ENCODE assay signal across 22 cellular contexts in genomic region chr17:41511716-41512115, GRCh38. TPM values are rescaled to one million over a fixed set of nuclear protein-coding genes. Genes with fewer than 3 reads are reported as not detected.
DNase-seq lines count a peak whose midpoint lies in the region; ATAC-seq and TF ChIP-seq lines count a peak whose summit lies in the region.
"Had no signal": no experiment of that assay in that cellular context is flagged by ENCODE, and none has a peak within 500 bp of the region (broad histone marks: within the 10 kb centered on the region; RNA-seq: fewer than 3 reads in every experiment).

No MANE protein-coding gene starts in this region.

- no peak overlapping the region for H3K4me3 Mint-ChIP-seq in MCF 10A (ENCODE audit: unreplicated experiment)
- H3K4me3 Mint-ChIP-seq: CD8-positive, alpha-beta memory T cell had no signal

- H4K20me1 ChIP-seq in mammary epithelial cell (ENCODE audit: insufficient read depth, low read length) (no peaks in the 10 kb centered on the region), OCI-LY7 (ENCODE audit: insufficient read depth, low read length) (no peaks in the 10 kb centered on the region)

- 88% methylated on average over 10 of the region's 10 CpGs for WGBS in mammary epithelial cell (ENCODE audit: low coverage, missing lambda C conversion rate)
- WGBS in mesendoderm (ENCODE audit: extremely low coverage, insufficient coverage, low lambda C conversion rate), result no CpG with 5 or more reads among the region's 10 CpGs

- no peak overlapping the region for H3K4ac ChIP-seq in mesendoderm (ENCODE audit: low read depth, low read length)

- peak; percentile 35 for DNase-seq in MCF 10A (ENCODE audit: unreplicated experiment)
- no peak for DNase-seq in mammary epithelial cell
- DNase-seq in breast epithelium (ENCODE audit: low spot score in 2 of 2), result no peak
- no peak for DNase-seq in mesendoderm
- no peak for DNase-seq in cerebellar nuclear complex (lab: John Stamatoyannopoulos, UW)
- no peak for DNase-seq in central memory CD4-positive, alpha-beta T cell
- DNase-seq in OCI-LY7 (ENCODE audit: low spot score), result no peak
- DNase-seq: 8988T; ACHN; BE2C; Calu3; CD8-positive, alpha-beta memory T cell; DMS79 treated with DMSO at 0.1 percent for 48 hours; KG1; MM.1S; NCI-H446; NCI-H524 treated with DMSO at 0.1 percent for 48 hours; SJCRH30 had no signal

- intact Hi-C loops in MCF 10A (cut with micrococcal nuclease), result no loop called here
- intact Hi-C loops in mammary epithelial cell (cut with micrococcal nuclease), result no loop called here
- intact Hi-C loops in breast epithelium (cut with DNase I; ENCODE audit: low total_unique reads), result no loop called here
- intact Hi-C loops in OCI-LY7 (cut with micrococcal nuclease; ENCODE audit: unreplicated experiment), result no loop called here

- H3K27me3 Mint-ChIP-seq in MCF 10A (ENCODE audit: insufficient read depth, unreplicated experiment), result no peaks in the 10 kb centered on the region

- H2BK15ac ChIP-seq in mesendoderm (replicated peaks; ENCODE audit: low read depth), result no peak overlapping the region

- ATAC-seq in HG03039 (IDR thresholded peaks at IDR 0.05; ENCODE audit: unreplicated experiment), result no peak
- ATAC-seq: Right ventricle myocardium inferior, SK-N-SH treated with all-trans-retinoic acid at 6 μM for 48 hours had no signal

- peaks cover 8% of the 10 kb centered on the region for H3K79me2 ChIP-seq in mammary epithelial cell (ENCODE audit: insufficient read depth, low read length)
- no peaks in the 10 kb centered on the region for H3K79me2 ChIP-seq in mesendoderm (ENCODE audit: control insufficient read depth, insufficient read depth, low read length)
- H3K79me2 ChIP-seq in OCI-LY7 (ENCODE audit: insufficient read depth, low read depth, low read length), result no peaks in the 10 kb centered on the region

- H3K4me3 ChIP-seq in mammary epithelial cell (replicated peaks in 1 of 3; ENCODE audit: insufficient read depth in 1 of 3, low read depth in 2 of 3, low read length in 3 of 3) (no peak overlapping the region), breast epithelium (no peak overlapping the region), mesendoderm (ENCODE audit: low read length) (no peak overlapping the region), OCI-LY7 (ENCODE audit: low read depth, low read length, poor library complexity, severe bottlenecking) (no peak overlapping the region)
- H3K4me3 ChIP-seq: SJCRH30 had no signal

- H3K23ac ChIP-seq in mesendoderm (ENCODE audit: low read length), result no peak overlapping the region

- H3K4me2 ChIP-seq in mammary epithelial cell (ENCODE audit: insufficient read depth, low read depth, low read length), result no peak overlapping the region
- H3K4me2 ChIP-seq in mesendoderm (ENCODE audit: low read length), result no peak overlapping the region
- H3K4me2 ChIP-seq in OCI-LY7 (ENCODE audit: low read length), result no peak overlapping the region

- H2BK5ac ChIP-seq in mesendoderm (ENCODE audit: low read length), result no peak overlapping the region

- no peak overlapping the region for H2AK5ac ChIP-seq in mesendoderm (ENCODE audit: low read length)

- H3K56ac ChIP-seq in mesendoderm (ENCODE audit: low read length), result peak overlapping the region; percentile 56

- no peak overlapping the region for H3K18ac ChIP-seq in mesendoderm (ENCODE audit: low read length)

- CTCF ChIA-PET in MCF 10A (lab: Yijun Ruan, JAX), result interaction anchor here (0.8 to 1.3 kb wide), 2 partner anchors 14 to 16 kb away, joined by 4 to 5 read pairs; no protein-coding TSS in a partner anchor
- CTCF ChIA-PET in mammary epithelial cell (lab: Charles Lee; ENCODE audit: low non-redundant PET), result interaction anchor here (1.1 kb wide), 1 partner anchor 37 kb away, joined by 3 read pairs; no protein-coding TSS in a partner anchor
- CTCF ChIA-PET in OCI-LY7 (lab: Charles Lee; ENCODE audit: unreplicated experiment), result no interaction called here

- H3K9ac ChIP-seq in mammary epithelial cell (ENCODE audit: insufficient read depth, low read length) (no peak overlapping the region), mesendoderm (ENCODE audit: low read length) (no peak overlapping the region)

- no peaks in the 10 kb centered on the region for H3K27me3 ChIP-seq in mammary epithelial cell (ENCODE audit: insufficient read depth, low read length)
- no peaks in the 10 kb centered on the region for H3K27me3 ChIP-seq in breast epithelium
- H3K27me3 ChIP-seq in mesendoderm (ENCODE audit: insufficient read depth, low read length, poor library complexity), result no peaks in the 10 kb centered on the region
- H3K27me3 ChIP-seq: BE2C, SJCRH30 had no signal

- H3K36me3 ChIP-seq in mammary epithelial cell (ENCODE audit: insufficient read depth, low read length) (peaks cover 23% of the 10 kb centered on the region), breast epithelium (no peaks in the 10 kb centered on the region), mesendoderm (ENCODE audit: control insufficient read depth, insufficient read depth, low read length) (no peaks in the 10 kb centered on the region), OCI-LY7 (ENCODE audit: insufficient read depth, low read length) (no peaks in the 10 kb centered on the region)
- H3K36me3 ChIP-seq: BE2C, SJCRH30 had no signal

- no peaks in the 10 kb centered on the region for H3K79me1 ChIP-seq in mesendoderm (ENCODE audit: low read length)

- H4K5ac ChIP-seq in mesendoderm (ENCODE audit: low read length), result no peak overlapping the region

- no peaks in the 10 kb centered on the region for H3K9me3 Mint-ChIP-seq in MCF 10A (ENCODE audit: unreplicated experiment)
- H3K9me3 Mint-ChIP-seq: CD8-positive, alpha-beta memory T cell had no signal

- H3K9me3 ChIP-seq in mammary epithelial cell (replicated peaks; ENCODE audit: insufficient read depth, low read length), result no peaks in the 10 kb centered on the region
- no peaks in the 10 kb centered on the region for H3K9me3 ChIP-seq in breast epithelium
- no peaks in the 10 kb centered on the region for H3K9me3 ChIP-seq in OCI-LY7 (ENCODE audit: low read length)
- H3K9me3 ChIP-seq: BE2C, SJCRH30 had no signal

- H3K27ac ChIP-seq in mammary epithelial cell (ENCODE audit: insufficient read depth, low read depth, low read length) (no peak overlapping the region), breast epithelium (peak overlapping the region; percentile 41 to 44), mesendoderm (ENCODE audit: low read depth, low read length) (no peak overlapping the region), OCI-LY7 (ENCODE audit: low read depth, low read length, poor library complexity, severe bottlenecking) (no peak overlapping the region)
- H3K27ac ChIP-seq: SJCRH30 had no signal

- H2AFZ ChIP-seq in mammary epithelial cell (ENCODE audit: low read depth, low read length) (no peak overlapping the region), OCI-LY7 (ENCODE audit: low read length) (no peak overlapping the region)

- dilution Hi-C loops in mammary epithelial cell (cut with HindIII; ENCODE audit: low sequenced_read_pairs), result no loop called here

- no peak for TF ChIP-seq POLR2A in breast epithelium (IDR thresholded peaks at IDR 0.05)

- no peak overlapping the region for H3K27ac Mint-ChIP-seq in MCF 10A (ENCODE audit: low read depth, unreplicated experiment)
- H3K27ac Mint-ChIP-seq: CD8-positive, alpha-beta memory T cell had no signal

- POLR2A ChIA-PET in MCF 10A (lab: Yijun Ruan, JAX) (interaction anchor here (0.6 to 2.1 kb wide), 7 partner anchors 9 to 602 kb away, joined by 3 to 11 read pairs (median 5); no protein-coding TSS in a partner anchor), OCI-LY7 (lab: Charles Lee) (no interaction called here)

- no peak overlapping the region for H4K8ac ChIP-seq in mesendoderm (ENCODE audit: low read depth, low read length)

- BruUV-seq in MCF 10A (replicated peaks; lab: Mats Ljungman, UMichigan) (no TSS peak), mammary epithelial cell (replicated peaks; lab: Mats Ljungman, UMichigan) (no TSS peak), OCI-LY7 (replicated peaks; lab: Mats Ljungman, UMichigan) (no TSS peak)

- peaks cover 14% of the 10 kb centered on the region for H3K4me1 ChIP-seq in mammary epithelial cell (ENCODE audit: insufficient read depth, low read length)
- no peaks in the 10 kb centered on the region for H3K4me1 ChIP-seq in breast epithelium
- H3K4me1 ChIP-seq in mesendoderm (ENCODE audit: control insufficient read depth, low read depth, low read length), result peaks cover 6% of the 10 kb centered on the region
- no peaks in the 10 kb centered on the region for H3K4me1 ChIP-seq in OCI-LY7 (ENCODE audit: insufficient read depth, low read length, poor library complexity, severe bottlenecking)
- H3K4me1 ChIP-seq: SJCRH30 had no signal

- H2BK120ac ChIP-seq in mesendoderm (ENCODE audit: low read depth, low read length), result no peak overlapping the region

- peaks cover 13% of the 10 kb centered on the region for H3K4me1 Mint-ChIP-seq in MCF 10A (ENCODE audit: insufficient read depth, unreplicated experiment)
- H3K4me1 Mint-ChIP-seq: CD8-positive, alpha-beta memory T cell had no signal

- no peak for TF ChIP-seq CTCF in MCF 10A (IDR thresholded peaks at IDR 0.05; ENCODE audit: unreplicated experiment)
- TF ChIP-seq CTCF in mammary epithelial cell (conservative IDR thresholded peaks at IDR 0.05 in 1 of 2, IDR thresholded peaks at IDR 0.05 in 1 of 2; ENCODE audit: extremely low read depth in 1 of 2, insufficient read depth in 1 of 2, low read depth in 1 of 2, low read length in 2 of 2), result no peak
- no peak for TF ChIP-seq CTCF in breast epithelium (IDR thresholded peaks at IDR 0.05)
- no peak for TF ChIP-seq CTCF in OCI-LY7 (conservative IDR thresholded peaks at IDR 0.05; ENCODE audit: low read length)

- H3K36me3 Mint-ChIP-seq in MCF 10A (ENCODE audit: insufficient read depth, unreplicated experiment), result peaks cover 31% of the 10 kb centered on the region
- H3K36me3 Mint-ChIP-seq: CD14-positive monocyte had no signal

- no peaks in the 10 kb centered on the region for H3K9me2 ChIP-seq in OCI-LY7 (ENCODE audit: insufficient read depth, low read length)

- in situ Hi-C loops in mammary epithelial cell (cut with MboI; ENCODE audit: low sequenced_read_pairs in 2 of 2), result no loop called here

RNA-seq across cellular contexts. Expression of gene KRT13, which starts 6.3 kb away (rescaled TPM):
- total RNA-seq in MCF 10A (2022), result not detected in 2 replicates
- 1 to 10 TPM in 1 of 2 donors, under 1 TPM in 1; 0.17 to 1.4 TPM for total RNA-seq in mammary epithelial cell
- 1.2 TPM for polyA plus RNA-seq in mammary epithelial cell
- polyA minus RNA-seq in mammary epithelial cell, result not detected
- total RNA-seq in breast epithelium, result 1 to 10 TPM in 1 of 3 donors, not detected in 2; 1.6 TPM
- not detected for polyA plus RNA-seq in mesendoderm (2013, experiment 1 of 2)
- not detected for polyA plus RNA-seq in mesendoderm (2013, experiment 2 of 2)
- total RNA-seq in OCI-LY7 (2014; rRNA removed; shearing (Covaris generic)), result not detected in 2 replicates
- total RNA-seq in OCI-LY7 (2022), result not detected in 2 replicates
- total RNA-seq: CD8-positive, alpha-beta memory T cell; Right ventricle myocardium inferior had no signal
- polyA plus RNA-seq: CD14-positive monocyte; CD8-positive, alpha-beta memory T cell had no signal

RNA-seq across cellular contexts. Expression of gene KRT15, which starts 7.0 kb away (rescaled TPM):
- total RNA-seq in MCF 10A (2022) (28.8 and 83.4 TPM in 2 replicates), mammary epithelial cell (1,000 to 10,000 TPM in 1 of 2 donors, 100 to 1,000 TPM in 1; 302 to 1,980 TPM), breast epithelium (1,000 to 10,000 TPM in 1 of 3 donors, 100 to 1,000 TPM in 1, under 1 TPM in 1; 0.80 to 2,244 (median 331) TPM), OCI-LY7 (2022) (not detected in 2 replicates)
- 2,083 TPM for polyA plus RNA-seq in mammary epithelial cell
- 1,726 TPM for polyA minus RNA-seq in mammary epithelial cell
- polyA plus RNA-seq in mesendoderm (2013, experiment 1 of 2), result 0.15 TPM
- polyA plus RNA-seq in mesendoderm (2013, experiment 2 of 2), result 0.21 TPM
- total RNA-seq in OCI-LY7 (2014; rRNA removed; shearing (Covaris generic)), result not detected in 2 replicates
- total RNA-seq: CD8-positive, alpha-beta memory T cell; Right ventricle myocardium inferior had no signal
- polyA plus RNA-seq: CD14-positive monocyte; CD8-positive, alpha-beta memory T cell had no signal

RNA-seq across cellular contexts. Expression of gene KRT19, which starts 16.4 kb away (rescaled TPM):
- total RNA-seq in MCF 10A (2022) (0.68 TPM in 1 of 2 replicates, not detected in the other), mammary epithelial cell (10 to 100 TPM in 1 of 2 donors, not detected in 1; 29.3 TPM), breast epithelium (1,000 to 10,000 TPM in 1 of 3 donors, 100 to 1,000 TPM in 1, 1 to 10 TPM in 1; 6.7 to 1,011 (median 375) TPM), OCI-LY7 (2022) (not detected in 2 replicates)
- polyA plus RNA-seq in mammary epithelial cell, result 1.7 TPM
- polyA minus RNA-seq in mammary epithelial cell, result not detected
- polyA plus RNA-seq in mesendoderm (2013, experiment 1 of 2), result 114 TPM
- 115 TPM for polyA plus RNA-seq in mesendoderm (2013, experiment 2 of 2)
- total RNA-seq in OCI-LY7 (2014; rRNA removed; shearing (Covaris generic)), result not detected in 2 replicates
- total RNA-seq: CD8-positive, alpha-beta memory T cell; SJCRH30 had no signal
- polyA plus RNA-seq: CD14-positive monocyte; CD8-positive, alpha-beta memory T cell had no signal

RNA-seq across cellular contexts. Expression of gene KRT36, which starts 22.0 kb away (rescaled TPM):
- not detected in 2 replicates for total RNA-seq in MCF 10A (2022)
- not detected for total RNA-seq in mammary epithelial cell
- polyA plus RNA-seq in mammary epithelial cell, result not detected
- polyA minus RNA-seq in mammary epithelial cell, result not detected
- total RNA-seq in breast epithelium, result not detected
- polyA plus RNA-seq in mesendoderm (2013, experiment 1 of 2), result not detected
- not detected for polyA plus RNA-seq in mesendoderm (2013, experiment 2 of 2)
- total RNA-seq in OCI-LY7 (2014; rRNA removed; shearing (Covaris generic)), result not detected in 2 replicates
- total RNA-seq in OCI-LY7 (2022), result not detected in 2 replicates
- total RNA-seq: Calu3; CD8-positive, alpha-beta memory T cell; Right ventricle myocardium inferior; SJCRH30 had no signal
- polyA plus RNA-seq: CD8-positive, alpha-beta memory T cell had no signal

RNA-seq across cellular contexts. Expression of gene KRT35, which starts 30.8 kb away (rescaled TPM):
- total RNA-seq in MCF 10A (2022), result not detected in 2 replicates
- total RNA-seq in mammary epithelial cell, result not detected
- polyA plus RNA-seq in mammary epithelial cell, result not detected
- polyA minus RNA-seq in mammary epithelial cell, result not detected
- not detected for total RNA-seq in breast epithelium
- polyA plus RNA-seq in mesendoderm (2013, experiment 1 of 2), result not detected
- not detected for polyA plus RNA-seq in mesendoderm (2013, experiment 2 of 2)
- total RNA-seq in OCI-LY7 (2014; rRNA removed; shearing (Covaris generic)), result not detected in 2 replicates
- total RNA-seq in OCI-LY7 (2022), result not detected in 2 replicates
- total RNA-seq: Calu3; CD8-positive, alpha-beta memory T cell; Right ventricle myocardium inferior; SJCRH30 had no signal
- polyA plus RNA-seq: CD14-positive monocyte; CD8-positive, alpha-beta memory T cell had no signal

Comparison
In these comparisons a context has a peak if more than half of its experiments do, and no peak if none do; other contexts are left out.
1. H3K27ac ChIP-seq: peak in breast epithelium (2 of 2); none in mammary epithelial cell (single experiment), mesendoderm (single experiment) and OCI-LY7 (single experiment).